In the genomic region with DNA sequence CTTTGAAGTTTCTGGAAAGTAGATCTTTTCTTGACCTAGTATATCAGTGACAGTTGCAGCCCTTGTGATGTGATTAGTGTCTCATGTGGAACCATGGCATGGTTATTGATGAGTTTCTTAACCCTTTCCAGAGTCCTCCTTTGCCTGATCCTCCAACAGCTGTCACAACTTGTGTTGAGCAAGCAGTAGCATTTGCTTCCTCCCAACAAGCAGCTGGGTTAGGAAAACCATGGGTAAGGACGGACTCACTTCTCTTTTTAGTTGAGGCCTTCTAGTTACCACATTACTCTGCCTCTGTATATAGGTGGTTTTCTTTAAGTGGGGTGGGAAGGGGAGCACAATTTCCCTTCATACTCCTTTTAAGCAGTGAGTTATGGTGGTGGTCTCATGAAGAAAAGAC, we compare ENCODE assay signal across 13 cellular contexts.
A peak's percentile ranks its signal among the peaks of the same experiment; 100 is the strongest.
DNase-seq lines count a peak whose midpoint lies in the region; ATAC-seq, FAIRE-seq and TF ChIP-seq lines count a peak whose summit lies in the region.
"Had no signal": no experiment of that assay in that cellular context is flagged by ENCODE, and none has a peak within 500 bp of the region (broad histone marks: within the 10 kb centered on the region; RNA-seq: fewer than 3 reads in every experiment).

No MANE protein-coding gene starts in this region.

- dilution Hi-C loops in endothelial cell of umbilical vein (cut with MboI; ENCODE audit: extremely low pct_ligation_motif_present, low sequenced_read_pairs) = no loop called here

- no peak for FAIRE-seq in endothelial cell of umbilical vein (lab: Jason Lieb, UNC)
- FAIRE-seq: colon, HTR-8/SVneo had no signal

- no peaks in the 10 kb centered on the region for H4K20me1 ChIP-seq in endothelial cell of umbilical vein (replicated peaks; ENCODE audit: control insufficient read depth, extremely low read depth, insufficient read depth, low read length)

- no peak overlapping the region for H3K9ac ChIP-seq in endothelial cell of umbilical vein (replicated peaks; ENCODE audit: extremely low read depth, insufficient read depth, low read length)

- H2AFZ ChIP-seq in endothelial cell of umbilical vein (ENCODE audit: low read depth, low read length) = no peak overlapping the region

- peak; percentile 13 for ATAC-seq in GM18511 (IDR thresholded peaks at IDR 0.05; ENCODE audit: unreplicated experiment)
- peak; percentile 14 for ATAC-seq in GM21515 (IDR thresholded peaks at IDR 0.05; ENCODE audit: unreplicated experiment)
- ATAC-seq in HG02763 (IDR thresholded peaks at IDR 0.05; ENCODE audit: unreplicated experiment) = no peak

- H3K9me1 ChIP-seq in endothelial cell of umbilical vein (replicated peaks; ENCODE audit: control insufficient read depth, extremely low read depth, insufficient read depth, low read length) = no peaks in the 10 kb centered on the region

- peak; percentile 55 to 76 for DNase-seq in HL-60 (ENCODE audit: low read depth in 1 of 2, low spot score in 1 of 2)
- no peak for DNase-seq in endothelial cell of umbilical vein (ENCODE audit: low read depth, low spot score)
- no peak for DNase-seq in ecto neural progenitor cell (ENCODE audit: low spot score)
- DNase-seq in SJCRH30 = no peak
- DNase-seq: activated naive CD4-positive, alpha-beta T cell treated with anti-CD3 and anti-CD28 coated beads, Interleukin-2, amount 50 U/mL, for 16 hours; COR-L47; NCI-H774; testis had no signal

- H3K4me2 ChIP-seq in endothelial cell of umbilical vein (ENCODE audit: insufficient read depth, low read length) = no peak overlapping the region

- H3K4me1 ChIP-seq in endothelial cell of umbilical vein (ENCODE audit: control insufficient read depth, extremely low read depth, insufficient read depth, low read length) (no peaks in the 10 kb centered on the region), SJCRH30 (no peaks in the 10 kb centered on the region)
- H3K4me1 ChIP-seq: testis had no signal

- H3K27ac ChIP-seq in HL-60 (replicated peaks) (no peak overlapping the region), endothelial cell of umbilical vein (ENCODE audit: insufficient read depth, low read depth, low read length) (no peak overlapping the region), SJCRH30 (no peak overlapping the region)
- H3K27ac ChIP-seq: testis had no signal

- H3K79me2 ChIP-seq in endothelial cell of umbilical vein (ENCODE audit: control insufficient read depth, insufficient read depth, low read length) = no peaks in the 10 kb centered on the region

- TSS peak; percentile 47 for BruUV-seq in endothelial cell of umbilical vein (replicated peaks; lab: Mats Ljungman, UMichigan)

- H3K9me3 ChIP-seq in endothelial cell of umbilical vein (replicated peaks; ENCODE audit: control insufficient read depth, insufficient read depth, low read length) = no peaks in the 10 kb centered on the region
- no peaks in the 10 kb centered on the region for H3K9me3 ChIP-seq in SJCRH30 (replicated peaks)
- H3K9me3 ChIP-seq: testis had no signal

- TF ChIP-seq POLR2A in endothelial cell of umbilical vein (IDR thresholded peaks at IDR 0.05; ENCODE audit: low read depth, low read length) = no peak

- CTCF ChIA-PET in endothelial cell of umbilical vein (lab: Charles Lee) = no interaction called here

- TF ChIP-seq CTCF in HL-60 (IDR thresholded peaks at IDR 0.05; ENCODE audit: insufficient read depth, low read length) (no peak), endothelial cell of umbilical vein (IDR thresholded peaks at IDR 0.05; ENCODE audit: extremely low read depth in 1 of 2, insufficient read depth in 1 of 2, low read depth in 1 of 2, low read length in 2 of 2) (no peak)

- H3K36me3 ChIP-seq in endothelial cell of umbilical vein (ENCODE audit: control insufficient read depth in 2 of 2, extremely low read depth in 1 of 2, insufficient read depth in 2 of 2, low read length in 2 of 2) (peaks cover 41 to 50% of the 10 kb centered on the region in 2 experiments), SJCRH30 (peaks cover 74% of the 10 kb centered on the region)

- H3K27me3 ChIP-seq in HL-60 (ENCODE audit: insufficient read depth, poor library complexity, severe bottlenecking) = no peaks in the 10 kb centered on the region
- H3K27me3 ChIP-seq in endothelial cell of umbilical vein (ENCODE audit: control insufficient read depth in 2 of 2, insufficient read depth in 2 of 2, low read length in 2 of 2) = no peaks in the 10 kb centered on the region
- no peaks in the 10 kb centered on the region for H3K27me3 ChIP-seq in SJCRH30
- H3K27me3 ChIP-seq: testis had no signal

- intact Hi-C loops in endothelial cell of umbilical vein (cut with micrococcal nuclease) = no loop called here

- no peak overlapping the region for H3K4me3 ChIP-seq in HL-60 (replicated peaks; ENCODE audit: insufficient read depth, low read length)
- H3K4me3 ChIP-seq in endothelial cell of umbilical vein (replicated peaks in 1 of 3; ENCODE audit: insufficient read depth in 1 of 3, low read depth in 1 of 3, low read length in 3 of 3) = no peak overlapping the region
- H3K4me3 ChIP-seq in SJCRH30 = no peak overlapping the region
- H3K4me3 ChIP-seq: testis had no signal

- POLR2A ChIA-PET in endothelial cell of umbilical vein (lab: Charles Lee) = no interaction called here

TF ChIP-seq in endothelial cell of umbilical vein, 7 proteins besides CTCF, POLR2A, EP300 and RAD21:
- TF ChIP-seq POLR2AphosphoS5 (IDR thresholded peaks at IDR 0.05; ENCODE audit: insufficient read depth, low read depth, low read length) = no peak
- TF ChIP-seq JUN (IDR thresholded peaks at IDR 0.05; ENCODE audit: borderline replicate concordance, insufficient read depth, insufficient read length, low read depth) = no peak
- TF ChIP-seq MYC (IDR thresholded peaks at IDR 0.05; ENCODE audit: low read depth, low read length) = no peak
- TF ChIP-seq EZH2 (IDR thresholded peaks at IDR 0.05; ENCODE audit: borderline replicate concordance, low read depth, low read length, severe bottlenecking) = no peak
- no peak for TF ChIP-seq FOS (IDR thresholded peaks at IDR 0.05; ENCODE audit: borderline replicate concordance, insufficient read depth, low read length)
- no peak for TF ChIP-seq GATA2 (IDR thresholded peaks at IDR 0.05; ENCODE audit: insufficient read depth, insufficient read length, low read depth, low read length)
- no peak for TF ChIP-seq MAX (IDR thresholded peaks at IDR 0.05; ENCODE audit: insufficient read depth, insufficient read length)

Comparison
In these comparisons a context has a peak if more than half of its experiments do, and no peak if none do; other contexts are left out.
1. DNase-seq: peak in HL-60 (2 of 2); none in endothelial cell of umbilical vein (single experiment), ecto neural progenitor cell (single experiment) and SJCRH30 (0 of 2).